In genomic region chr1:1330366-1331067, GRCh38 we compare ENCODE assay signal across 1 cellular context.
TF ChIP-seq lines count a peak whose summit lies in the region.

No MANE protein-coding gene starts in this region.

TF ChIP-seq in HepG2, 621 proteins besides CTCF, POLR2A, EP300 and RAD21 (continued from another document):
- TF ChIP-seq THAP9 (CRISPR knock-in tag; IDR thresholded peaks at IDR 0.05; ENCODE audit: borderline replicate concordance) (0 out of 2 replicates have a peak, but pooled peaks have one; percentile 2), CBX5 (CRISPR knock-in tag; IDR thresholded peaks at IDR 0.05; ENCODE audit: borderline replicate concordance) (no peak), ADNP (CRISPR knock-in tag; IDR thresholded peaks at IDR 0.05) (no peak), GRHL1 (CRISPR knock-in tag; conservative IDR thresholded peaks at IDR 0.05) (no peak), KDM2A (CRISPR knock-in tag; IDR thresholded peaks at IDR 0.05; ENCODE audit: borderline replicate concordance, low read depth) (0 out of 2 replicates have a peak, but pooled peaks have one; percentile 5), KMT2A (CRISPR knock-in tag; IDR thresholded peaks at IDR 0.05) (no peak), PLRG1 (conservative IDR thresholded peaks at IDR 0.05) (no peak), MYC (CRISPR knock-in tag; IDR thresholded peaks at IDR 0.05; ENCODE audit: borderline replicate concordance) (0 out of 2 replicates have a peak, but pooled peaks have one; percentile 5), TOE1 (CRISPR knock-in tag; IDR thresholded peaks at IDR 0.05) (no peak), HNRNPK (IDR thresholded peaks at IDR 0.05; ENCODE audit: low read depth, low read length, poor library complexity, severe bottlenecking) (no peak), PHF8 (CRISPR knock-in tag; IDR thresholded peaks at IDR 0.05) (0 out of 2 replicates have a peak, but pooled peaks have one; percentile 10)
- TF ChIP-seq, protein P1, sequence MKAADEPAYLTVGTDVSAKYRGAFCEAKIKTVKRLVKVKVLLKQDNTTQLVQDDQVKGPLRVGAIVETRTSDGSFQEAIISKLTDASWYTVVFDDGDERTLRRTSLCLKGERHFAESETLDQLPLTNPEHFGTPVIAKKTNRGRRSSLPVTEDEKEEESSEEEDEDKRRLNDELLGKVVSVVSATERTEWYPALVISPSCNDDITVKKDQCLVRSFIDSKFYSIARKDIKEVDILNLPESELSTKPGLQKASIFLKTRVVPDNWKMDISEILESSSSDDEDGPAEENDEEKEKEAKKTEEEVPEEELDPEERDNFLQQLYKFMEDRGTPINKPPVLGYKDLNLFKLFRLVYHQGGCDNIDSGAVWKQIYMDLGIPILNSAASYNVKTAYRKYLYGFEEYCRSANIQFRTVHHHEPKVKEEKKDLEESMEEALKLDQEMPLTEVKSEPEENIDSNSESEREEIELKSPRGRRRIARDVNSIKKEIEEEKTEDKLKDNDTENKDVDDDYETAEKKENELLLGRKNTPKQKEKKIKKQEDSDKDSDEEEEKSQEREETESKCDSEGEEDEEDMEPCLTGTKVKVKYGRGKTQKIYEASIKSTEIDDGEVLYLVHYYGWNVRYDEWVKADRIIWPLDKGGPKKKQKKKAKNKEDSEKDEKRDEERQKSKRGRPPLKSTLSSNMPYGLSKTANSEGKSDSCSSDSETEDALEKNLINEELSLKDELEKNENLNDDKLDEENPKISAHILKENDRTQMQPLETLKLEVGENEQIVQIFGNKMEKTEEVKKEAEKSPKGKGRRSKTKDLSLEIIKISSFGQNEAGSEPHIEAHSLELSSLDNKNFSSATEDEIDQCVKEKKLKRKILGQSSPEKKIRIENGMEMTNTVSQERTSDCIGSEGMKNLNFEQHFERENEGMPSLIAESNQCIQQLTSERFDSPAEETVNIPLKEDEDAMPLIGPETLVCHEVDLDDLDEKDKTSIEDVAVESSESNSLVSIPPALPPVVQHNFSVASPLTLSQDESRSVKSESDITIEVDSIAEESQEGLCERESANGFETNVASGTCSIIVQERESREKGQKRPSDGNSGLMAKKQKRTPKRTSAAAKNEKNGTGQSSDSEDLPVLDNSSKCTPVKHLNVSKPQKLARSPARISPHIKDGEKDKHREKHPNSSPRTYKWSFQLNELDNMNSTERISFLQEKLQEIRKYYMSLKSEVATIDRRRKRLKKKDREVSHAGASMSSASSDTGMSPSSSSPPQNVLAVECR (CRISPR knock-in tag; IDR thresholded peaks at IDR 0.05; ENCODE audit: borderline replicate concordance): peak; percentile 10; the same call in 1 of the 2 replicates
- TF ChIP-seq, protein P2, sequence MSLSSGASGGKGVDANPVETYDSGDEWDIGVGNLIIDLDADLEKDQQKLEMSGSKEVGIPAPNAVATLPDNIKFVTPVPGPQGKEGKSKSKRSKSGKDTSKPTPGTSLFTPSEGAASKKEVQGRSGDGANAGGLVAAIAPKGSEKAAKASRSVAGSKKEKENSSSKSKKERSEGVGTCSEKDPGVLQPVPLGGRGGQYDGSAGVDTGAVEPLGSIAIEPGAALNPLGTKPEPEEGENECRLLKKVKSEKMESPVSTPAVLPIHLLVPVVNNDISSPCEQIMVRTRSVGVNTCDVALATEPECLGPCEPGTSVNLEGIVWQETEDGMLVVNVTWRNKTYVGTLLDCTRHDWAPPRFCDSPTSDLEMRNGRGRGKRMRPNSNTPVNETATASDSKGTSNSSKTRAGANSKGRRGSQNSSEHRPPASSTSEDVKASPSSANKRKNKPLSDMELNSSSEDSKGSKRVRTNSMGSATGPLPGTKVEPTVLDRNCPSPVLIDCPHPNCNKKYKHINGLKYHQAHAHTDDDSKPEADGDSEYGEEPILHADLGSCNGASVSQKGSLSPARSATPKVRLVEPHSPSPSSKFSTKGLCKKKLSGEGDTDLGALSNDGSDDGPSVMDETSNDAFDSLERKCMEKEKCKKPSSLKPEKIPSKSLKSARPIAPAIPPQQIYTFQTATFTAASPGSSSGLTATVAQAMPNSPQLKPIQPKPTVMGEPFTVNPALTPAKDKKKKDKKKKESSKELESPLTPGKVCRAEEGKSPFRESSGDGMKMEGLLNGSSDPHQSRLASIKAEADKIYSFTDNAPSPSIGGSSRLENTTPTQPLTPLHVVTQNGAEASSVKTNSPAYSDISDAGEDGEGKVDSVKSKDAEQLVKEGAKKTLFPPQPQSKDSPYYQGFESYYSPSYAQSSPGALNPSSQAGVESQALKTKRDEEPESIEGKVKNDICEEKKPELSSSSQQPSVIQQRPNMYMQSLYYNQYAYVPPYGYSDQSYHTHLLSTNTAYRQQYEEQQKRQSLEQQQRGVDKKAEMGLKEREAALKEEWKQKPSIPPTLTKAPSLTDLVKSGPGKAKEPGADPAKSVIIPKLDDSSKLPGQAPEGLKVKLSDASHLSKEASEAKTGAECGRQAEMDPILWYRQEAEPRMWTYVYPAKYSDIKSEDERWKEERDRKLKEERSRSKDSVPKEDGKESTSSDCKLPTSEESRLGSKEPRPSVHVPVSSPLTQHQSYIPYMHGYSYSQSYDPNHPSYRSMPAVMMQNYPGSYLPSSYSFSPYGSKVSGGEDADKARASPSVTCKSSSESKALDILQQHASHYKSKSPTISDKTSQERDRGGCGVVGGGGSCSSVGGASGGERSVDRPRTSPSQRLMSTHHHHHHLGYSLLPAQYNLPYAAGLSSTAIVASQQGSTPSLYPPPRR (CRISPR knock-in tag; IDR thresholded peaks at IDR 0.05; ENCODE audit: borderline replicate concordance): 0 out of 2 replicates have a peak, but pooled peaks have one; percentile 7
- TF ChIP-seq, protein P3, sequence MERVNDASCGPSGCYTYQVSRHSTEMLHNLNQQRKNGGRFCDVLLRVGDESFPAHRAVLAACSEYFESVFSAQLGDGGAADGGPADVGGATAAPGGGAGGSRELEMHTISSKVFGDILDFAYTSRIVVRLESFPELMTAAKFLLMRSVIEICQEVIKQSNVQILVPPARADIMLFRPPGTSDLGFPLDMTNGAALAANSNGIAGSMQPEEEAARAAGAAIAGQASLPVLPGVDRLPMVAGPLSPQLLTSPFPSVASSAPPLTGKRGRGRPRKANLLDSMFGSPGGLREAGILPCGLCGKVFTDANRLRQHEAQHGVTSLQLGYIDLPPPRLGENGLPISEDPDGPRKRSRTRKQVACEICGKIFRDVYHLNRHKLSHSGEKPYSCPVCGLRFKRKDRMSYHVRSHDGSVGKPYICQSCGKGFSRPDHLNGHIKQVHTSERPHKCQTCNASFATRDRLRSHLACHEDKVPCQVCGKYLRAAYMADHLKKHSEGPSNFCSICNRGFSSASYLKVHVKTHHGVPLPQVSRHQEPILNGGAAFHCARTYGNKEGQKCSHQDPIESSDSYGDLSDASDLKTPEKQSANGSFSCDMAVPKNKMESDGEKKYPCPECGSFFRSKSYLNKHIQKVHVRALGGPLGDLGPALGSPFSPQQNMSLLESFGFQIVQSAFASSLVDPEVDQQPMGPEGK (CRISPR knock-in tag; IDR thresholded peaks at IDR 0.05): 0 out of 2 replicates have a peak, but pooled peaks have one; percentile 45
